In the genomic region with DNA sequence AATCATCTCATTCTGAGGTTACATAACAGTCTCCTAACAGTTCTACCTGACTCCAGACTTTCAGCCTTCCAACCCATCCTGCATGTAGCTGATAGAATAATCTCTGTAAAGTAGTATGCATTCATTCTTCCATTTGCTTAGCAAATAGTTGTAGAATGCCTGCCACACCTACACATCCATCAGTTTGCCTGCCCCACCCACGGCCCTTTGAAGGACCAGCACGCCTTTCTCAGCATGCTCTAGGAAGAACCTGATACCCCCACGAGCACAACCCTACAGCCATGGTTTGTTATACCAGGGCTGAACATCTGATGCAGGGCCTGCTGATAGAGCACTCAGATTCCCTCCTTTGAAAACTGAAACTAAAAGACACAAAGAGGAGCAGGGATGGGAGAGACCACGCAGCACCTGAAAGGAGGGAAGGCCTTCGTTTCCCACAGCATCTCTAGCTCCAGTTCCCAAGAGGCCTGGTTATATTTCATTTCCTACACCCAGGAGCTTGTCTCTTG, we compare ENCODE assay signal across 16 cellular contexts.
DNase-seq lines count a peak whose midpoint lies in the region; ATAC-seq, FAIRE-seq and TF ChIP-seq lines count a peak whose summit lies in the region.
"Had no signal": no experiment of that assay in that cellular context is flagged by ENCODE, and none has a peak within 500 bp of the region (broad histone marks: within the 10 kb centered on the region; RNA-seq: fewer than 3 reads in every experiment).

No MANE protein-coding gene starts in this region.

- no peak overlapping the region for H3K27ac ChIP-seq in HEK293 (ENCODE audit: extremely low read depth, low read depth, low read length)
- no peak overlapping the region for H3K27ac ChIP-seq in CD4-positive, alpha-beta T cell (ENCODE audit: low read depth, low read length)

- DNase-seq in SW480 (ENCODE audit: low spot score): peak; percentile 21
- no peak for DNase-seq in left colon
- no peak for DNase-seq in urothelium cell line (ENCODE audit: low spot score)
- DNase-seq in posterior vena cava (ENCODE audit: low spot score): no peak
- no peak for DNase-seq in CD4-positive, alpha-beta T cell
- DNase-seq: C1 segment of cervical spinal cord; CD8-positive, alpha-beta T cell; DMS 273 treated with DMSO at 0.1 percent for 48 hours; H7 had no signal

- no peaks in the 10 kb centered on the region for H3K9me3 Mint-ChIP-seq in CD4-positive, alpha-beta T cell
- H3K9me3 Mint-ChIP-seq: CD8-positive, alpha-beta T cell; GM23338 had no signal

- peaks cover 4% of the 10 kb centered on the region for H3K27me3 Mint-ChIP-seq in CD4-positive, alpha-beta T cell

- no peaks in the 10 kb centered on the region for H3K27me3 ChIP-seq in CD4-positive, alpha-beta T cell (ENCODE audit: control insufficient read depth, insufficient read depth, low read length)

- TF ChIP-seq CTCF in HEK293 (tag by site-specific recombination; IDR thresholded peaks at IDR 0.05): no peak
- TF ChIP-seq CTCF in CD4-positive, alpha-beta T cell (IDR thresholded peaks at IDR 0.05): no peak

- CTCF ChIA-PET in HEK293 (lab: Yijun Ruan, JAX): no interaction called here
- CTCF ChIA-PET in CD4-positive, alpha-beta T cell (lab: Charles Lee): no interaction called here

- H3K4me1 Mint-ChIP-seq in CD4-positive, alpha-beta T cell (ENCODE audit: low read depth): peaks cover under 1% of the 10 kb centered on the region
- H3K4me1 Mint-ChIP-seq: B cell, GM23338 had no signal

- ATAC-seq in left colon: peak; percentile 31
- ATAC-seq in HG03469 (IDR thresholded peaks at IDR 0.05; ENCODE audit: unreplicated experiment): no peak
- no peak for ATAC-seq in CD4-positive, alpha-beta T cell (ENCODE audit: poor library complexity)
- ATAC-seq: CD8-positive, alpha-beta T cell; GM23338 had no signal

- H3K9me3 ChIP-seq in HEK293 (ENCODE audit: control insufficient read depth, insufficient read depth, low read depth, low read length): no peaks in the 10 kb centered on the region
- H3K9me3 ChIP-seq in CD4-positive, alpha-beta T cell (ENCODE audit: control insufficient read depth, low read length): no peaks in the 10 kb centered on the region

- H3K36me3 Mint-ChIP-seq in CD4-positive, alpha-beta T cell (ENCODE audit: low read depth): no peaks in the 10 kb centered on the region
- H3K36me3 Mint-ChIP-seq: CD8-positive, alpha-beta T cell had no signal

- POLR2A ChIA-PET in HEK293 (lab: Yijun Ruan, JAX): no interaction called here
- POLR2A ChIA-PET in CD4-positive, alpha-beta T cell (lab: Charles Lee): no interaction called here

- intact Hi-C loops in left colon (cut with DNase I, micrococcal nuclease) (no loop called here), posterior vena cava (cut with DNase I) (no loop called here)
- intact Hi-C loops in CD4-positive, alpha-beta T cell (cut with DNase I, micrococcal nuclease): no loop called here

- no peak overlapping the region for H3K4me3 Mint-ChIP-seq in CD4-positive, alpha-beta T cell
- H3K4me3 Mint-ChIP-seq: B cell; CD8-positive, alpha-beta T cell; GM23338; IgD-negative memory B cell had no signal

- H3K4me3 ChIP-seq in HEK293 (ENCODE audit: low read depth, low read length): no peak overlapping the region
- H3K4me3 ChIP-seq: GM23338 had no signal

- no peaks in the 10 kb centered on the region for H3K36me3 ChIP-seq in HEK293 (ENCODE audit: control insufficient read depth in 2 of 2, insufficient read depth in 1 of 2, low read length in 2 of 2)

- FAIRE-seq in urothelium cell line (lab: Jason Lieb, UNC): peak; percentile 20
- FAIRE-seq: A204.1, GM18507 had no signal

- H3K4me1 ChIP-seq in HEK293 (ENCODE audit: control insufficient read depth, insufficient read depth, low read length): no peaks in the 10 kb centered on the region

- H3K27ac Mint-ChIP-seq in CD4-positive, alpha-beta T cell: no peak overlapping the region
- H3K27ac Mint-ChIP-seq: B cell; CD8-positive, alpha-beta T cell; GM23338; IgD-negative memory B cell had no signal

TF ChIP-seq in HEK293, 187 proteins besides CTCF, POLR2A, EP300 and RAD21:
- peak; percentile 77 for TF ChIP-seq ZFHX2 (tag by site-specific recombination; conservative IDR thresholded peaks at IDR 0.05)
- peak; percentile 55; the same call in 1 of the 2 replicates for TF ChIP-seq KLF1 (tag by site-specific recombination; IDR thresholded peaks at IDR 0.05)
- TF ChIP-seq ZNF221 (tag by site-specific recombination; IDR thresholded peaks at IDR 0.05; ENCODE audit: borderline replicate concordance): no peak
- peak; percentile 63 for TF ChIP-seq EGR2 (tag by site-specific recombination; IDR thresholded peaks at IDR 0.05; ENCODE audit: low read depth)
